Comparison of ENCODE assay signal across 20 cellular contexts in the genomic region with DNA sequence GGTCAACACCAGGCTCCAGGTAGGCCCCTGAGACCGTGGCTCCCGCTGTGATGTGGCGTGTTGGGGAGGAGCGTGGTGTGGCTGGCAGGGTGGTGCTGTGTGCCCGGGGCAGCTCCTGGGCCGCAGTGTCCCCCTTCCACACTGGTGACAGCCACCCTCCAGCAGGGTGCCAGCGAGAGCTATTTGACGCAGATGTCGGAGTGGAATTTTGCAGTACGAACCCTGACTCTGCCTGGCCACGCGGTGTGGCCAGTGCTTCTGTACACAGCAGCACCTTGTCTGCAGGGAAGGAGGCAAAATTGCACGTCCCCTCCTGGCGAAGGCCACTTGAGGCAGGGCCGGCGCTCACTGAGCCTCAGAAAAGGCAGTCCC. TPM values are rescaled to one million over a fixed set of nuclear protein-coding genes. Genes with fewer than 3 reads are reported as not detected.
DNase-seq lines count a peak whose midpoint lies in the region; ATAC-seq, FAIRE-seq and TF ChIP-seq lines count a peak whose summit lies in the region.
"Had no signal": no experiment of that assay in that cellular context is flagged by ENCODE, and none has a peak within 500 bp of the region (broad histone marks: within the 10 kb centered on the region; RNA-seq: fewer than 3 reads in every experiment).

No MANE protein-coding gene starts in this region.

- H3K9me3 Mint-ChIP-seq in osteocyte (ENCODE audit: unreplicated experiment) = no peaks in the 10 kb centered on the region

- H3K4me3 Mint-ChIP-seq in osteocyte (ENCODE audit: unreplicated experiment) = no peak overlapping the region

- H3K27me3 ChIP-seq in H7 (ENCODE audit: control insufficient read depth, insufficient read depth, low read length) (no peaks in the 10 kb centered on the region), NT2/D1 (ENCODE audit: insufficient read depth, insufficient read length) (peaks cover 2% of the 10 kb centered on the region)

- H3K4me1 Mint-ChIP-seq in osteocyte (ENCODE audit: unreplicated experiment) = no peaks in the 10 kb centered on the region

- FAIRE-seq in kidney (lab: Jason Lieb, UNC) = no peak
- FAIRE-seq: GM12892, H54 had no signal

- intact Hi-C loops in kidney (cut with DNase I) = no loop called here

- H3K36me3 ChIP-seq in H7 (replicated peaks; ENCODE audit: control insufficient read depth, insufficient read depth, low read length) (no peaks in the 10 kb centered on the region), NT2/D1 (ENCODE audit: insufficient read depth, insufficient read length, low read length) (no peaks in the 10 kb centered on the region), kidney (ENCODE audit: control insufficient read depth in 1 of 2, insufficient read depth in 2 of 2, low read length in 2 of 2) (no peaks in the 10 kb centered on the region)

- H3K9ac ChIP-seq in NT2/D1 (ENCODE audit: insufficient read length, low read depth) (peak overlapping the region; percentile 17), kidney (ENCODE audit: low read length in 2 of 2) (no peak overlapping the region)

- DNase-seq in H7 (peak; percentile 31), NT2/D1 (ENCODE audit: low read depth, low spot score) (no peak), kidney (peak; percentile 61), osteocyte (ENCODE audit: extremely low spot score, unreplicated experiment) (peak; percentile 80), middle frontal gyrus (ENCODE audit: extremely low spot score, low spot score) (no peak), foreskin melanocyte (no peak), NCI-H1105 treated with DMSO at 0.1 percent for 48 hours (lab: John Stamatoyannopoulos, UW) (no peak)
- DNase-seq: ACHN, AML-193, IMR-90, NCI-H1436, NCI-H1930, NCI-H226, NCI-H524 had no signal

- H3K9me3 ChIP-seq in NT2/D1 (ENCODE audit: insufficient read depth, low read length) = no peaks in the 10 kb centered on the region
- no peaks in the 10 kb centered on the region for H3K9me3 ChIP-seq in kidney (ENCODE audit: control insufficient read depth in 1 of 2, low read length in 2 of 2)

- TF ChIP-seq CTCF in kidney (IDR thresholded peaks at IDR 0.05; ENCODE audit: borderline replicate concordance, extremely low read depth, insufficient read depth) = no peak
- TF ChIP-seq CTCF in osteocyte (IDR thresholded peaks at IDR 0.05) = no peak

- H3K27ac ChIP-seq in kidney (ENCODE audit: low read depth in 2 of 2, low read length in 2 of 2) = no peak overlapping the region
- H3K27ac ChIP-seq: C4-2B, HL-60 had no signal

- no peak overlapping the region for H3K27ac Mint-ChIP-seq in osteocyte (ENCODE audit: unreplicated experiment)

- ATAC-seq in HG03108 (IDR thresholded peaks at IDR 0.05; ENCODE audit: unreplicated experiment) = no peak

- H3K4me1 ChIP-seq in NT2/D1 (ENCODE audit: insufficient read depth, insufficient read length) (peaks cover 14% of the 10 kb centered on the region), kidney (ENCODE audit: control insufficient read depth in 1 of 2, insufficient read depth in 1 of 2, low read depth in 1 of 2, low read length in 2 of 2) (no peaks in the 10 kb centered on the region)

- H3K27me3 Mint-ChIP-seq in osteocyte (ENCODE audit: unreplicated experiment) = peaks cover 19% of the 10 kb centered on the region

- H3K4me3 ChIP-seq in H7 (ENCODE audit: insufficient read depth, low read depth, low read length) (no peak overlapping the region), NT2/D1 (ENCODE audit: insufficient read length, low read depth) (no peak overlapping the region), kidney (ENCODE audit: low read length in 2 of 2) (no peak overlapping the region)

- H3K36me3 Mint-ChIP-seq in osteocyte (ENCODE audit: unreplicated experiment) = no peaks in the 10 kb centered on the region

RNA-seq across cellular contexts. Expression of a gene that starts 53.2 kb away (rescaled TPM):
- total RNA-seq in H7 (2014; rRNA removed; shearing (Covaris generic)) = 25.3 and 29.7 TPM in 2 replicates
- total RNA-seq in kidney (2.6 TPM), osteocyte (10.3 and 10.7 TPM in 2 replicates)
- polyA plus RNA-seq in kidney (ENCODE audit: insufficient read depth, low read depth, low replicate concordance) = 1.2 TPM
- total RNA-seq: HT1080 had no signal

Comparison
In these comparisons a context has a peak if more than half of its experiments do, and no peak if none do; other contexts are left out.
1. DNase-seq: peak in H7 (single experiment), kidney (single experiment) and osteocyte (single experiment); none in NT2/D1 (single experiment), middle frontal gyrus (single experiment), foreskin melanocyte (single experiment) and NCI-H1105 treated with DMSO at 0.1 percent for 48 hours (single experiment).